ENCODE assay signal across 15 cellular contexts in genomic region chr4:76058302-76058701, GRCh38. TPM values are rescaled to one million over a fixed set of nuclear protein-coding genes. Genes with fewer than 3 reads are reported as not detected.
A peak's percentile ranks its signal among the peaks of the same experiment; 100 is the strongest.
DNase-seq lines count a peak whose midpoint lies in the region; ATAC-seq and TF ChIP-seq lines count a peak whose summit lies in the region.
"Had no signal": no experiment of that assay in that cellular context is flagged by ENCODE, and none has a peak within 500 bp of the region (broad histone marks: within the 10 kb centered on the region; RNA-seq: fewer than 3 reads in every experiment).

No MANE protein-coding gene starts in this region.

- H3K9me3 ChIP-seq in PC-9 (ENCODE audit: insufficient read depth, low read depth): no peaks in the 10 kb centered on the region
- H3K9me3 ChIP-seq: HAP-1, stomach had no signal

- H4K20me1 ChIP-seq in PC-9 (ENCODE audit: insufficient read depth): no peaks in the 10 kb centered on the region

- no TSS peak for BruUV-seq in PC-9 (replicated peaks; lab: Mats Ljungman, UMichigan)

- intact Hi-C loops in PC-9 (cut with micrococcal nuclease; ENCODE audit: unreplicated experiment): no loop called here

- ATAC-seq in GM18858 (IDR thresholded peaks at IDR 0.05; ENCODE audit: unreplicated experiment) (peak; percentile 44), HG02623 (IDR thresholded peaks at IDR 0.05; ENCODE audit: unreplicated experiment) (peak; percentile 30), GM21825 (IDR thresholded peaks at IDR 0.05; ENCODE audit: unreplicated experiment) (no peak)

- no peak overlapping the region for H3K4me3 ChIP-seq in PC-9
- H3K4me3 ChIP-seq: coronary artery, HAP-1, stomach had no signal

- H3K4me1 ChIP-seq in PC-9 (replicated peaks; ENCODE audit: insufficient read depth): peaks cover 41% of the 10 kb centered on the region

- peak; percentile 35 for DNase-seq in GM10248 (ENCODE audit: extremely low spot score)
- no peak for DNase-seq in PC-9
- no peak for DNase-seq in NCI-H345 treated with DMSO at 0.1 percent for 48 hours (lab: John Stamatoyannopoulos, UW; ENCODE audit: unreplicated experiment)
- DNase-seq in NCI-H2081 (lab: John Stamatoyannopoulos, UW): no peak
- DNase-seq in OCI-M1 (lab: John Stamatoyannopoulos, UW): no peak
- DNase-seq: activated naive CD4-positive, alpha-beta T cell treated with Interleukin-2 at 50 U/mL for 16 hours; NCI-H1694; stomach; WERI-Rb-1 had no signal

- no peak overlapping the region for H2AFZ ChIP-seq in PC-9

- 0 out of 2 replicates have a peak overlapping the region, but pooled peaks have one; percentile 41 for H3K27ac ChIP-seq in PC-9
- H3K27ac ChIP-seq: C4-2B, coronary artery, stomach, WERI-Rb-1 had no signal

- no peaks in the 10 kb centered on the region for H3K27me3 ChIP-seq in PC-9 (ENCODE audit: insufficient read depth, low read depth)
- H3K27me3 ChIP-seq: stomach had no signal

- TF ChIP-seq CTCF in GM10248 (IDR thresholded peaks at IDR 0.05; ENCODE audit: control extremely low read depth, extremely low read depth, low read depth, missing control alignments): no peak
- TF ChIP-seq CTCF in PC-9 (conservative IDR thresholded peaks at IDR 0.05): no peak

- no peaks in the 10 kb centered on the region for H3K9me2 ChIP-seq in PC-9 (ENCODE audit: insufficient read depth)

- H3K36me3 ChIP-seq in PC-9 (ENCODE audit: low read depth): no peaks in the 10 kb centered on the region
- H3K36me3 ChIP-seq: HAP-1, stomach, WERI-Rb-1 had no signal

- CTCF ChIA-PET in GM10248 (lab: Yijun Ruan, JAX): interaction anchor here (1.3 to 2.4 kb wide), 6 partner anchors 9 to 143 kb away, joined by 3 to 12 read pairs (median 4); partner anchors contain the start of gene CXCL11
- CTCF ChIA-PET in PC-9 (lab: Charles Lee): interaction anchor here (0.6 kb wide), 1 partner anchor 13 kb away, joined by 5 read pairs; no protein-coding TSS in a partner anchor

- POLR2A ChIA-PET in GM10248 (lab: Yijun Ruan, JAX): no interaction called here
- POLR2A ChIA-PET in PC-9 (lab: Charles Lee; ENCODE audit: unreplicated experiment): no interaction called here

- peaks cover 16% of the 10 kb centered on the region for H3F3A ChIP-seq in PC-9 (ENCODE audit: insufficient read depth, low read depth)

- peak overlapping the region; percentile 72; the same call in 1 of the 2 replicates for H3K4me2 ChIP-seq in PC-9

- no peaks in the 10 kb centered on the region for H3K79me2 ChIP-seq in PC-9 (ENCODE audit: low read depth)

RNA-seq across cellular contexts. Expression of gene ART3, which starts 16.2 kb away (rescaled TPM):
- total RNA-seq in PC-9 (2021): not detected in 2 replicates

RNA-seq across cellular contexts. Expression of gene CXCL11, which starts 22.4 kb away (rescaled TPM):
- total RNA-seq in PC-9 (2021): not detected in 2 replicates

RNA-seq across cellular contexts. Expression of gene CXCL10, which starts 35.0 kb away (rescaled TPM):
- total RNA-seq in PC-9 (2021): not detected in 2 replicates

RNA-seq across cellular contexts. Expression of gene CXCL9, which starts 51.0 kb away (rescaled TPM):
- not detected in 2 replicates for total RNA-seq in PC-9 (2021)
